In genomic region chr7:73557108-73557396, GRCh38 we compare ENCODE assay signal across 8 cellular contexts. TPM values are rescaled to one million over a fixed set of nuclear protein-coding genes. Genes with fewer than 3 reads are reported as not detected.
A peak's percentile ranks its signal among the peaks of the same experiment; 100 is the strongest.
DNase-seq lines count a peak whose midpoint lies in the region; ATAC-seq and TF ChIP-seq lines count a peak whose summit lies in the region.

No MANE protein-coding gene starts in this region.

- peak overlapping the region; percentile 88 for H3K9ac ChIP-seq in endodermal cell (ENCODE audit: extremely low read depth, low read length, poor library complexity, severe bottlenecking)

- DNase-seq in COLO829 (ENCODE audit: low spot score): peak; percentile 97
- DNase-seq in HUDEP-2 (lab: John Stamatoyannopoulos, UW; ENCODE audit: unreplicated experiment in 76 of 76): peak; percentile 16 to 95 (median 89)
- peak; percentile 100 for DNase-seq in NOMO-1 (lab: John Stamatoyannopoulos, UW; ENCODE audit: unreplicated experiment in 2 of 2)
- DNase-seq in activated CD8-positive, alpha-beta memory T cell treated with anti-CD3 and anti-CD28 coated beads, Interleukin-2, amount 50 U/mL, for 4 hours: peak; percentile 89
- peak; percentile 98 for DNase-seq in endodermal cell
- DNase-seq in mesenteric fat pad (ENCODE audit: low spot score): peak; percentile 99
- DNase-seq in stimulated activated CD8-positive, alpha-beta memory T cell treated with anti-CD3 and anti-CD28 coated beads, Interleukin-15, amount 100 ng/mL, for 1 hour (ENCODE audit: low read depth): peak; percentile 74

- H3K27ac Mint-ChIP-seq in endodermal cell: peak overlapping the region; percentile 94

- H3K27ac ChIP-seq in endodermal cell (ENCODE audit: low read depth, low read length): peak overlapping the region; percentile 99

- peaks cover 13% of the 10 kb centered on the region for H3K36me3 ChIP-seq in endodermal cell (ENCODE audit: control insufficient read depth, insufficient read depth, low read length)

- H3K27me3 Mint-ChIP-seq in endodermal cell (ENCODE audit: insufficient read depth): peaks cover 26% of the 10 kb centered on the region

- H3K36me3 Mint-ChIP-seq in endodermal cell (ENCODE audit: low read depth): peaks cover 16% of the 10 kb centered on the region

- H3K4me1 Mint-ChIP-seq in endodermal cell: peaks cover 11% of the 10 kb centered on the region

- ATAC-seq in GM21390 (IDR thresholded peaks at IDR 0.05; ENCODE audit: unreplicated experiment): peak; percentile 81

- peak overlapping the region; percentile 77 for H3K4me3 Mint-ChIP-seq in endodermal cell

- H3K9me3 Mint-ChIP-seq in endodermal cell: no peaks in the 10 kb centered on the region

- peak overlapping the region; percentile 97 for H3K4me3 ChIP-seq in endodermal cell (ENCODE audit: low read length)

- TF ChIP-seq CTCF in endodermal cell (conservative IDR thresholded peaks at IDR 0.05): no peak

- no peaks in the 10 kb centered on the region for H3K4me1 ChIP-seq in endodermal cell (ENCODE audit: control insufficient read depth, insufficient read depth, low read length)

- H3K27me3 ChIP-seq in endodermal cell (ENCODE audit: control insufficient read depth, insufficient read depth, low read length, poor library complexity, severe bottlenecking): no peaks in the 10 kb centered on the region

- H3K9me3 ChIP-seq in endodermal cell (ENCODE audit: control insufficient read depth, low read length): no peaks in the 10 kb centered on the region

- WGBS in endodermal cell (ENCODE audit: insufficient coverage in 1 of 2, insufficient read length in 1 of 2), 2 experiments: 0% methylated on average over 21 to 36 of the region's 36 CpGs

RNA-seq across cellular contexts. Expression of gene BCL7B, which starts 0.4 kb away (rescaled TPM):
- total RNA-seq in endodermal cell: 10 to 100 TPM; 31.0 to 37.7 TPM
- polyA plus RNA-seq in endodermal cell (2013, experiment 1 of 2): 36.9 TPM
- polyA plus RNA-seq in endodermal cell (2013, experiment 2 of 2): 33.5 TPM
- 80.1 TPM for total RNA-seq in mesenteric fat pad

RNA-seq across cellular contexts. Expression of gene TBL2, which starts 21.3 kb away (rescaled TPM):
- total RNA-seq in endodermal cell (10 to 100 TPM; 55.7 to 59.7 TPM), mesenteric fat pad (36.9 TPM)
- 43.4 TPM for polyA plus RNA-seq in endodermal cell (2013, experiment 1 of 2)
- polyA plus RNA-seq in endodermal cell (2013, experiment 2 of 2): 37.8 TPM

RNA-seq across cellular contexts. Expression of gene BAZ1B, which starts 35.0 kb away (rescaled TPM):
- 10 to 100 TPM; 66.4 to 72.1 TPM for total RNA-seq in endodermal cell
- 66.2 TPM for polyA plus RNA-seq in endodermal cell (2013, experiment 1 of 2)
- polyA plus RNA-seq in endodermal cell (2013, experiment 2 of 2): 64.1 TPM
- total RNA-seq in mesenteric fat pad: 54.5 TPM

Comparison
In these comparisons a context has a peak if more than half of its experiments do, and no peak if none do; other contexts are left out.
1. Peak in every context shown above with its lines: DNase-seq, ATAC-seq, H3K4me3 ChIP-seq and H3K27ac ChIP-seq.